ENCODE assay signal across 1 cellular context in the genomic region with DNA sequence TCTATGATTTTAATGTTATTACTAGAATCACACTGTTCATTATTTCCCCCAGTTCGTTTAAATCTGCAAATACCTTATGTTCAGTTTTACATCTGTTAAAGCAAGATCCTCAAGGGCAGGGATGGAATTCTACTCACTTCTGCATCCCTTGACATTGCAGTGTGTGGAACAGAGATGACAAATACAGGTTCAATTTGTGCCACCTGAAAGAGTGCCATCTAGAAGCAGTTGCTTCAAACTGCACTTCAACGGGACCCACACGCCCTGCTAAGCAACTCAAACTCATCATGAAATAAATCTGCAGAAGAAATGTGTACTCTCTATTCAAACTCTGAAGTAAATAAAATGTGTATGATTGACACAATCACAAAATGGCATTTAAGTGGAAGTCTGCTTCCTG.
TF ChIP-seq lines count a peak whose summit lies in the region.

No MANE protein-coding gene starts in this region.

TF ChIP-seq in SK-N-SH, 30 proteins besides CTCF, POLR2A, EP300 and RAD21 (continued from another document):
- TF ChIP-seq USF1 (IDR thresholded peaks at IDR 0.05; ENCODE audit: borderline replicate concordance, low read depth) (no peak), POLR2AphosphoS5 (IDR thresholded peaks at IDR 0.05; ENCODE audit: low read depth, low read length) (no peak), YY1 (IDR thresholded peaks at IDR 0.05; ENCODE audit: low read depth) (no peak), NFIC (IDR thresholded peaks at IDR 0.05; ENCODE audit: borderline replicate concordance) (no peak), FOXJ3 (CRISPR knock-in tag; IDR thresholded peaks at IDR 0.05) (no peak)
- TF ChIP-seq, protein P1, sequence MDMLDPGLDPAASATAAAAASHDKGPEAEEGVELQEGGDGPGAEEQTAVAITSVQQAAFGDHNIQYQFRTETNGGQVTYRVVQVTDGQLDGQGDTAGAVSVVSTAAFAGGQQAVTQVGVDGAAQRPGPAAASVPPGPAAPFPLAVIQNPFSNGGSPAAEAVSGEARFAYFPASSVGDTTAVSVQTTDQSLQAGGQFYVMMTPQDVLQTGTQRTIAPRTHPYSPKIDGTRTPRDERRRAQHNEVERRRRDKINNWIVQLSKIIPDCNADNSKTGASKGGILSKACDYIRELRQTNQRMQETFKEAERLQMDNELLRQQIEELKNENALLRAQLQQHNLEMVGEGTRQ (IDR thresholded peaks at IDR 0.05; ENCODE audit: borderline replicate concordance, low read depth, low read length) = no peak
